Comparison of ENCODE assay signal across 9 cellular contexts in genomic region chr5:144183254-144183889, GRCh38. TPM values are rescaled to one million over a fixed set of nuclear protein-coding genes. Genes with fewer than 3 reads are reported as not detected.
A peak's percentile ranks its signal among the peaks of the same experiment; 100 is the strongest.
DNase-seq lines count a peak whose midpoint lies in the region; ATAC-seq and TF ChIP-seq lines count a peak whose summit lies in the region.
"Had no signal": no experiment of that assay in that cellular context is flagged by ENCODE, and none has a peak within 500 bp of the region (broad histone marks: within the 10 kb centered on the region; RNA-seq: fewer than 3 reads in every experiment).

No MANE protein-coding gene starts in this region.

- no peak overlapping the region for H3K4me3 Mint-ChIP-seq in mesothelial cell of epicardium
- H3K4me3 Mint-ChIP-seq in activated CD4-positive, alpha-beta T cell treated with anti-CD3 and anti-CD28 coated beads, Interleukin-2, amount 10 ng/mL, durations not matched to agents 24 days and 14 days = no peak overlapping the region

- no peak overlapping the region for H3K27ac ChIP-seq in brain microvascular endothelial cell
- H3K27ac ChIP-seq: BLaER1 treated with 17β-estradiol and CSF1 and Interleukin-3, amounts not matched to agents 10 nM and 100 nM had no signal

- H3K27me3 Mint-ChIP-seq in mesothelial cell of epicardium (ENCODE audit: low read depth) = peaks cover 6% of the 10 kb centered on the region
- H3K27me3 Mint-ChIP-seq in activated CD4-positive, alpha-beta T cell treated with anti-CD3 and anti-CD28 coated beads, Interleukin-2, amount 10 ng/mL, durations not matched to agents 24 days and 14 days = no peaks in the 10 kb centered on the region

- no peak overlapping the region for H3K4me3 ChIP-seq in brain microvascular endothelial cell (ENCODE audit: low read depth, low read length)
- H3K4me3 ChIP-seq: BLaER1 treated with 17β-estradiol and CSF1 and Interleukin-3, amounts not matched to agents 10 nM and 100 nM had no signal

- no peaks in the 10 kb centered on the region for H3K36me3 ChIP-seq in brain microvascular endothelial cell (replicated peaks)
- H3K36me3 ChIP-seq: BLaER1 treated with 17β-estradiol and CSF1 and Interleukin-3, amounts not matched to agents 10 nM and 100 nM had no signal

- peaks cover 20% of the 10 kb centered on the region for H3K4me1 Mint-ChIP-seq in mesothelial cell of epicardium
- H3K4me1 Mint-ChIP-seq in activated CD4-positive, alpha-beta T cell treated with anti-CD3 and anti-CD28 coated beads, Interleukin-2, amount 10 ng/mL, durations not matched to agents 24 days and 14 days = peaks cover 27% of the 10 kb centered on the region

- no peaks in the 10 kb centered on the region for H3K36me3 Mint-ChIP-seq in mesothelial cell of epicardium
- no peaks in the 10 kb centered on the region for H3K36me3 Mint-ChIP-seq in activated CD4-positive, alpha-beta T cell treated with anti-CD3 and anti-CD28 coated beads, Interleukin-2, amount 10 ng/mL, durations not matched to agents 24 days and 14 days (ENCODE audit: low read depth)

- TF ChIP-seq CTCF in brain microvascular endothelial cell (IDR thresholded peaks at IDR 0.05; ENCODE audit: low read depth, low read length, missing control alignments) = peak; percentile 49
- TF ChIP-seq CTCF in mesothelial cell of epicardium (IDR thresholded peaks at IDR 0.05; ENCODE audit: unreplicated experiment) = peak; percentile 81

- no peaks in the 10 kb centered on the region for H3K27me3 ChIP-seq in brain microvascular endothelial cell (replicated peaks)
- H3K27me3 ChIP-seq: BLaER1 treated with 17β-estradiol and CSF1 and Interleukin-3, amounts not matched to agents 10 nM and 100 nM had no signal

- intact Hi-C loops in activated CD4-positive, alpha-beta T cell treated with anti-CD3 and anti-CD28 coated beads, Interleukin-2, amount 10 ng/mL, durations not matched to agents 24 days and 14 days (cut with micrococcal nuclease) = loop anchor here (10.0 kb wide), 2 partner anchors 509 to 1829 kb away; no protein-coding TSS in a partner anchor

- H3K27ac Mint-ChIP-seq in mesothelial cell of epicardium = no peak overlapping the region
- H3K27ac Mint-ChIP-seq in activated CD4-positive, alpha-beta T cell treated with anti-CD3 and anti-CD28 coated beads, Interleukin-2, amount 10 ng/mL, durations not matched to agents 24 days and 14 days = no peak overlapping the region

- peak; percentile 10 for DNase-seq in NCI-H1436 (lab: John Stamatoyannopoulos, UW)
- no peak for DNase-seq in NCI-H1436 treated with DMSO at 0.1 percent for 48 hours (lab: John Stamatoyannopoulos, UW)
- peak; percentile 32 for DNase-seq in NCI-H1694 (lab: John Stamatoyannopoulos, UW)
- DNase-seq in brain microvascular endothelial cell = no peak
- no peak for DNase-seq in mesothelial cell of epicardium (ENCODE audit: low spot score in 2 of 2, unreplicated experiment in 2 of 2)
- no peak for DNase-seq in activated CD4-positive, alpha-beta T cell treated with anti-CD3 and anti-CD28 coated beads, Interleukin-2, amount 10 ng/mL, durations not matched to agents 24 days and 14 days

- in situ Hi-C loops in brain microvascular endothelial cell (cut with HindIII; ENCODE audit: low pct_ligation_motif_present, low sequenced_read_pairs) = no loop called here

- H3K9me3 Mint-ChIP-seq in mesothelial cell of epicardium = peaks cover 3% of the 10 kb centered on the region
- no peaks in the 10 kb centered on the region for H3K9me3 Mint-ChIP-seq in activated CD4-positive, alpha-beta T cell treated with anti-CD3 and anti-CD28 coated beads, Interleukin-2, amount 10 ng/mL, durations not matched to agents 24 days and 14 days

- no peak for ATAC-seq in GM18867 (IDR thresholded peaks at IDR 0.05; ENCODE audit: unreplicated experiment)
- no peak for ATAC-seq in GM18511 (IDR thresholded peaks at IDR 0.05; ENCODE audit: unreplicated experiment)

RNA-seq across cellular contexts. Expression of gene KCTD16, which starts 12.7 kb away (rescaled TPM):
- total RNA-seq in mesothelial cell of epicardium = 3.9 to 4.8 TPM (median 4.5 TPM) in 3 replicates
- not detected in 2 replicates for total RNA-seq in activated CD4-positive, alpha-beta T cell treated with anti-CD3 and anti-CD28 coated beads, Interleukin-2, amount 10 ng/mL, durations not matched to agents 24 days and 14 days

RNA-seq across cellular contexts. Expression of gene YIPF5, which starts 12.9 kb away (rescaled TPM):
- 60.2 to 63.0 TPM (median 60.2 TPM) in 3 replicates for total RNA-seq in mesothelial cell of epicardium
- 32.0 and 34.6 TPM in 2 replicates for total RNA-seq in activated CD4-positive, alpha-beta T cell treated with anti-CD3 and anti-CD28 coated beads, Interleukin-2, amount 10 ng/mL, durations not matched to agents 24 days and 14 days

Comparison
In these comparisons a context has a peak if more than half of its experiments do, and no peak if none do; other contexts are left out.
1. DNase-seq: peak in NCI-H1436 (single experiment) and NCI-H1694 (single experiment); none in NCI-H1436 treated with DMSO at 0.1 percent for 48 hours (single experiment), brain microvascular endothelial cell (single experiment), mesothelial cell of epicardium (0 of 2) and activated CD4-positive, alpha-beta T cell treated with anti-CD3 and anti-CD28 coated beads, Interleukin-2, amount 10 ng/mL, durations not matched to agents 24 days and 14 days (single experiment).